ENCODE assay signal across 16 cellular contexts in genomic region chr5:140324834-140325195, GRCh38. TPM values are rescaled to one million over a fixed set of nuclear protein-coding genes. Genes with fewer than 3 reads are reported as not detected.
A peak's percentile ranks its signal among the peaks of the same experiment; 100 is the strongest.
DNase-seq lines count a peak whose midpoint lies in the region; ATAC-seq and TF ChIP-seq lines count a peak whose summit lies in the region.
"Had no signal": no experiment of that assay in that cellular context is flagged by ENCODE, and none has a peak within 500 bp of the region (broad histone marks: within the 10 kb centered on the region; RNA-seq: fewer than 3 reads in every experiment).

No MANE protein-coding gene starts in this region.

- H3K4me3 ChIP-seq in SJSA1 (no peak overlapping the region), fibroblast of villous mesenchyme (ENCODE audit: low read depth, low read length) (no peak overlapping the region), sigmoid colon (no peak overlapping the region)
- H3K4me3 ChIP-seq: cardiac muscle cell had no signal

- no peak for TF ChIP-seq POLR2A in sigmoid colon (IDR thresholded peaks at IDR 0.05)

- H3K27ac ChIP-seq in SJSA1 (peak overlapping the region; percentile 94), sigmoid colon (peak overlapping the region in 3 of 4 donors; percentile 77 to 87 (median 83))
- H3K27ac ChIP-seq: cardiac muscle cell had no signal

- no peak for TF ChIP-seq CTCF in fibroblast of villous mesenchyme (IDR thresholded peaks at IDR 0.05; ENCODE audit: insufficient read depth, low read depth, low read length)
- TF ChIP-seq CTCF in sigmoid colon (IDR thresholded peaks at IDR 0.05), result no peak

- intact Hi-C loops in sigmoid colon (cut with DNase I), result no loop called here

- H3K9me3 ChIP-seq in SJSA1 (replicated peaks) (no peaks in the 10 kb centered on the region), sigmoid colon (no peaks in the 10 kb centered on the region)

- peak; percentile 94 for DNase-seq in CD1c-positive myeloid dendritic cell (ENCODE audit: extremely low spot score)
- DNase-seq in SJSA1 (ENCODE audit: low read depth in 1 of 2, low spot score in 2 of 2), result peak in 1 of 2 experiments; percentile 34
- peak; percentile 41 for DNase-seq in fibroblast of villous mesenchyme (ENCODE audit: low read depth)
- DNase-seq in sigmoid colon, result no peak
- DNase-seq in NCI-H1436 treated with DMSO at 0.1 percent for 48 hours (lab: John Stamatoyannopoulos, UW), result no peak
- no peak for DNase-seq in NCI-H1105 treated with DMSO at 0.1 percent for 48 hours (lab: John Stamatoyannopoulos, UW)
- DNase-seq: activated T-cell treated with anti-CD3 and anti-CD28 coated beads, Interleukin-2, amount 50 U/mL, for 48 hours; CD8-positive, alpha-beta memory T cell; GOT3; naive thymus-derived CD8-positive, alpha-beta T cell; NCI-H526; SHP77 had no signal

- H3K36me3 ChIP-seq in SJSA1, result no peaks in the 10 kb centered on the region
- H3K36me3 ChIP-seq in sigmoid colon, result no peaks in the 10 kb centered on the region
- H3K36me3 ChIP-seq: cardiac muscle cell had no signal

- no peak for ATAC-seq in HG02970 (IDR thresholded peaks at IDR 0.05; ENCODE audit: low FRiP score, unreplicated experiment)
- ATAC-seq in HG02759 (IDR thresholded peaks at IDR 0.05; ENCODE audit: unreplicated experiment), result no peak
- ATAC-seq: naive thymus-derived CD8-positive, alpha-beta T cell had no signal

- WGBS in sigmoid colon, 2 donors, result 44 to 78% methylated on average over 1 of the region's 1 CpG

- H3K4me1 ChIP-seq in SJSA1 (replicated peaks) (peaks cover 49% of the 10 kb centered on the region), sigmoid colon (peaks cover 0 to 46% (median 31%) of the 10 kb centered on the region in 4 donors)

- no peaks in the 10 kb centered on the region for H3K27me3 ChIP-seq in SJSA1 (replicated peaks)
- no peaks in the 10 kb centered on the region for H3K27me3 ChIP-seq in sigmoid colon
- H3K27me3 ChIP-seq: cardiac muscle cell had no signal

- no peak for TF ChIP-seq EP300 in sigmoid colon (IDR thresholded peaks at IDR 0.05)

RNA-seq across cellular contexts. Expression of gene HBEGF, which starts 21.6 kb away (rescaled TPM):
- 44.2 and 46.9 TPM in 2 replicates for total RNA-seq in SJSA1 (2014; rRNA removed; shearing (Covaris generic))
- total RNA-seq in fibroblast of villous mesenchyme (7.4 and 9.5 TPM in 2 replicates), sigmoid colon (10 to 100 TPM in 2 of 4 donors, 1 to 10 TPM in 2; 4.7 to 17.6 (median 10.4) TPM)
- polyA plus RNA-seq in sigmoid colon, result 10 to 100 TPM in 2 of 3 donors, 1 to 10 TPM in 1; 5.4 to 15.0 (median 11.6) TPM
- polyA plus RNA-seq: CD8-positive, alpha-beta memory T cell had no signal

RNA-seq across cellular contexts. Expression of gene PFDN1, which starts 21.9 kb away (rescaled TPM):
- 200 and 218 TPM in 2 replicates for total RNA-seq in SJSA1 (2014; rRNA removed; shearing (Covaris generic))
- 69.1 and 91.5 TPM in 2 replicates for total RNA-seq in fibroblast of villous mesenchyme
- total RNA-seq in sigmoid colon, result 100 to 1,000 TPM in 3 of 4 donors, 10 to 100 TPM in 1; 88.2 to 159 (median 123) TPM
- 10 to 100 TPM; 61.8 to 85.9 (median 78.4) TPM for polyA plus RNA-seq in sigmoid colon

RNA-seq across cellular contexts. Expression of gene SLC4A9, which starts 35.2 kb away (rescaled TPM):
- total RNA-seq in SJSA1 (2014; rRNA removed; shearing (Covaris generic)), result not detected in 2 replicates
- total RNA-seq in fibroblast of villous mesenchyme (not detected in 2 replicates), sigmoid colon (not detected)
- under 1 TPM in 1 of 3 donors, not detected in 2; 0.25 TPM for polyA plus RNA-seq in sigmoid colon
- total RNA-seq: cardiac muscle cell; CD8-positive, alpha-beta memory T cell; endothelial cell of umbilical vein; naive thymus-derived CD8-positive, alpha-beta T cell had no signal
- polyA plus RNA-seq: cardiac muscle cell; CD8-positive, alpha-beta memory T cell; endothelial cell of umbilical vein; naive thymus-derived CD8-positive, alpha-beta T cell had no signal

Comparison
In these comparisons a context has a peak if more than half of its experiments do, and no peak if none do; other contexts are left out.
1. DNase-seq: peak in CD1c-positive myeloid dendritic cell (single experiment) and fibroblast of villous mesenchyme (single experiment); none in sigmoid colon (single experiment), NCI-H1436 treated with DMSO at 0.1 percent for 48 hours (single experiment) and NCI-H1105 treated with DMSO at 0.1 percent for 48 hours (single experiment).